ENCODE assay signal across 21 cellular contexts in the genomic region with DNA sequence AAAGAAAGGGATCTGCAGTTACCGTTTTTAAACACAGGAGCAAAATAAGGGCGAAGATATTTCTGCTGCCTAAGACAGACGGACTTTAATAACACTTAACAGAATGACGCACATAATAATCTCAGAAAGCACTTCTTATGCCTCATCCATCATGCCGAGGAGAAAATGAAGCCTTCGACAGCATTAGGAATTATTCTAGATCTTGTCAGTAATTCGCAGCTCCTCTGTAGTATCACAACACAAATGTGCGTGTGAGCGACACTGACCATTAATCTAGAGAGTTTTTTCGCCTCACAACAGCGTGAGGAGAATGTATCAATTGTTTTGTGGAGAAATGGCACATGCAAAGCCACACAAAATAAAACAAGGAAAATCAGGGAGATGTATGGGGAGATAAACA.
DNase-seq lines count a peak whose midpoint lies in the region; ATAC-seq and TF ChIP-seq lines count a peak whose summit lies in the region.
"Had no signal": no experiment of that assay in that cellular context is flagged by ENCODE, and none has a peak within 500 bp of the region (broad histone marks: within the 10 kb centered on the region; RNA-seq: fewer than 3 reads in every experiment).

No MANE protein-coding gene starts in this region.

- H3K36me3 Mint-ChIP-seq in activated T-cell treated with anti-CD3 and anti-CD28 coated beads, Interleukin-2, amount 50 U/mL, for 72 hours (ENCODE audit: insufficient read depth in 2 of 2), result no peaks in the 10 kb centered on the region
- H3K36me3 Mint-ChIP-seq: CD4-positive, CD25-positive, alpha-beta regulatory T cell; CD8-positive, alpha-beta T cell had no signal

- no peak overlapping the region for H3K27ac Mint-ChIP-seq in activated T-cell treated with anti-CD3 and anti-CD28 coated beads, Interleukin-2, amount 50 U/mL, for 72 hours
- H3K27ac Mint-ChIP-seq: B cell; CD4-positive, CD25-positive, alpha-beta regulatory T cell; CD8-positive, alpha-beta T cell; GM23338; HFFc6 had no signal

- H2AFZ ChIP-seq in fibroblast of lung (ENCODE audit: low read length), result no peak overlapping the region
- H2AFZ ChIP-seq: GM23338 had no signal

- no peaks in the 10 kb centered on the region for H3K36me3 ChIP-seq in fibroblast of lung (ENCODE audit: control insufficient read depth, insufficient read depth, low read length)
- H3K36me3 ChIP-seq in tibial artery, result no peaks in the 10 kb centered on the region
- no peaks in the 10 kb centered on the region for H3K36me3 ChIP-seq in Peyer's patch
- H3K36me3 ChIP-seq: BLaER1, HAP-1 had no signal

- no peak overlapping the region for H3K27ac ChIP-seq in fibroblast of lung (ENCODE audit: insufficient read depth, low read length)
- H3K27ac ChIP-seq in tibial artery, result peak overlapping the region; percentile 29 to 70
- H3K27ac ChIP-seq in Peyer's patch, result no peak overlapping the region
- H3K27ac ChIP-seq: BLaER1, C4-2B had no signal

- peaks cover 40% of the 10 kb centered on the region for H3K27me3 Mint-ChIP-seq in activated T-cell treated with anti-CD3 and anti-CD28 coated beads, Interleukin-2, amount 50 U/mL, for 72 hours (ENCODE audit: low read depth)

- no peaks in the 10 kb centered on the region for H4K20me1 ChIP-seq in fibroblast of lung (ENCODE audit: control insufficient read depth, extremely low read depth, insufficient read depth, low read length)
- H4K20me1 ChIP-seq: BLaER1 had no signal

- H3K27me3 ChIP-seq in fibroblast of lung (ENCODE audit: control insufficient read depth, insufficient read depth, low read length), result no peaks in the 10 kb centered on the region
- peaks cover 0 to 4% of the 10 kb centered on the region in 2 donors for H3K27me3 ChIP-seq in tibial artery
- no peaks in the 10 kb centered on the region for H3K27me3 ChIP-seq in Peyer's patch
- H3K27me3 ChIP-seq: BLaER1 had no signal

- no peak overlapping the region for H3K9ac ChIP-seq in fibroblast of lung (ENCODE audit: insufficient read depth, low read length)
- H3K9ac ChIP-seq: BLaER1 had no signal

- H3K4me3 ChIP-seq in fibroblast of lung (replicated peaks in 1 of 4; ENCODE audit: control extremely low read depth in 1 of 4, insufficient read depth in 1 of 4, low read depth in 3 of 4, low read length in 4 of 4) (no peak overlapping the region), tibial artery (peak overlapping the region in 1 of 2 donors; percentile 32), Peyer's patch (no peak overlapping the region)
- H3K4me3 ChIP-seq: BLaER1, GM12878, GM23338, HAP-1 had no signal

- TF ChIP-seq POLR2A in Peyer's patch (IDR thresholded peaks at IDR 0.05), result no peak

- no peaks in the 10 kb centered on the region for H3K79me2 ChIP-seq in fibroblast of lung (ENCODE audit: control insufficient read depth, insufficient read depth, low read length)

- DNase-seq in NCI-H2227 (lab: John Stamatoyannopoulos, UW; ENCODE audit: unreplicated experiment) (peak; percentile 54), NCI-H524 (lab: John Stamatoyannopoulos, UW) (peak; percentile 36 to 84), fibroblast of lung (ENCODE audit: low read depth in 2 of 2) (no peak), tibial artery (no peak), Peyer's patch (no peak), GM20000 (ENCODE audit: low spot score) (no peak)
- no peak for DNase-seq in activated T-cell treated with anti-CD3 and anti-CD28 coated beads, Interleukin-2, amount 50 U/mL, for 72 hours
- DNase-seq: Caco-2; CD4-positive, CD25-positive, alpha-beta regulatory T cell; CD8-positive, alpha-beta T cell; DMS79; EL; GDM1; HFFc6 had no signal

- H3K4me1 ChIP-seq in fibroblast of lung (ENCODE audit: control insufficient read depth, extremely low read depth, insufficient read depth, low read length), result no peaks in the 10 kb centered on the region
- H3K4me1 ChIP-seq in tibial artery, result peaks cover 0 to 6% (median 0%) of the 10 kb centered on the region in 4 donors
- H3K4me1 ChIP-seq in Peyer's patch, result no peaks in the 10 kb centered on the region
- H3K4me1 ChIP-seq: Caco-2 had no signal

- H3K9me3 ChIP-seq in fibroblast of lung (ENCODE audit: control insufficient read depth, insufficient read depth, low read depth, low read length) (no peaks in the 10 kb centered on the region), tibial artery (no peaks in the 10 kb centered on the region), Peyer's patch (peaks cover 0 to 3% (median 0%) of the 10 kb centered on the region in 4 donors)
- H3K9me3 ChIP-seq: BLaER1, Caco-2, HAP-1 had no signal

- TF ChIP-seq CTCF in fibroblast of lung (conservative IDR thresholded peaks at IDR 0.05 in 1 of 2, IDR thresholded peaks at IDR 0.05 in 1 of 2; ENCODE audit: low read depth in 1 of 2, low read length in 2 of 2) (no peak), tibial artery (IDR thresholded peaks at IDR 0.05) (no peak), Peyer's patch (IDR thresholded peaks at IDR 0.05) (no peak), GM20000 (IDR thresholded peaks at IDR 0.05; ENCODE audit: extremely low read depth, missing control alignments) (no peak)

- no peak for ATAC-seq in HG02970 (IDR thresholded peaks at IDR 0.05; ENCODE audit: low FRiP score, unreplicated experiment)
- ATAC-seq in activated T-cell treated with anti-CD3 and anti-CD28 coated beads, Interleukin-2, amount 50 U/mL, for 72 hours (replicated peaks in 1 of 2), result no peak
- ATAC-seq: CD8-positive, alpha-beta T cell; GM12878; GM23338 had no signal

- peak overlapping the region; percentile 46 for H3K4me2 ChIP-seq in fibroblast of lung (ENCODE audit: extremely low read depth, insufficient read depth, low read length)
- H3K4me2 ChIP-seq: BLaER1, GM23338 had no signal

- no peaks in the 10 kb centered on the region for H3K9me3 Mint-ChIP-seq in activated T-cell treated with anti-CD3 and anti-CD28 coated beads, Interleukin-2, amount 50 U/mL, for 72 hours
- H3K9me3 Mint-ChIP-seq: CD4-positive, CD25-positive, alpha-beta regulatory T cell; CD8-positive, alpha-beta T cell; GM23338; HFFc6 had no signal

- H3K4me3 Mint-ChIP-seq in activated T-cell treated with anti-CD3 and anti-CD28 coated beads, Interleukin-2, amount 50 U/mL, for 72 hours, result no peak overlapping the region
- H3K4me3 Mint-ChIP-seq: B cell; CD4-positive, CD25-positive, alpha-beta regulatory T cell; CD8-positive, alpha-beta T cell; GM23338; HFFc6 had no signal

- intact Hi-C loops in tibial artery (cut with DNase I; ENCODE audit: low total_unique reads), result loop anchor here (10.0 kb wide), 1 partner anchor 1382 kb away; no protein-coding TSS in a partner anchor

- H3K4me1 Mint-ChIP-seq in activated T-cell treated with anti-CD3 and anti-CD28 coated beads, Interleukin-2, amount 50 U/mL, for 72 hours (ENCODE audit: low read depth), result peaks cover 10% of the 10 kb centered on the region

Comparison
In these comparisons a context has a peak if more than half of its experiments do, and no peak if none do; other contexts are left out.
1. DNase-seq: peak in NCI-H2227 (single experiment) and NCI-H524 (2 of 2); none in fibroblast of lung (0 of 2), tibial artery (0 of 2), Peyer's patch (0 of 3), GM20000 (single experiment) and activated T-cell treated with anti-CD3 and anti-CD28 coated beads, Interleukin-2, amount 50 U/mL, for 72 hours (0 of 2).
2. H3K27ac ChIP-seq: peak in tibial artery (2 of 2); none in fibroblast of lung (single experiment) and Peyer's patch (0 of 4).